ENCODE assay signal across 13 cellular contexts in genomic region chr14:61565836-61566536, GRCh38.
A peak's percentile ranks its signal among the peaks of the same experiment; 100 is the strongest.
DNase-seq lines count a peak whose midpoint lies in the region; ATAC-seq lines count a peak whose summit lies in the region.
"Had no signal": no experiment of that assay in that cellular context is flagged by ENCODE, and none has a peak within 500 bp of the region (broad histone marks: within the 10 kb centered on the region; RNA-seq: fewer than 3 reads in every experiment).

No MANE protein-coding gene starts in this region.

- H3K27ac Mint-ChIP-seq in activated T-cell treated with anti-CD3 and anti-CD28 coated beads, Interleukin-2, amount 50 U/mL, for 72 hours = peak overlapping the region; percentile 34
- peak overlapping the region; percentile 75 for H3K27ac Mint-ChIP-seq in stimulated activated memory B cell treated with anti-CD40 and anti-IgM and Interleukin-4, amounts not matched to agents 10 μg/mL and 1 μg/mL and 100 μg/mL, for 72 hours
- H3K27ac Mint-ChIP-seq in activated T-helper 2 cell treated with anti-CD3 and anti-CD28 coated beads, Interferon-gamma antibody, Interleukin-2, Interleukin-4, amounts not matched to agents 10 μg/mL and 5 μg/mL and 100 μg/mL, durations not matched to agents 14 hours and 24 hours and 36 hours = no peak overlapping the region

- peak overlapping the region in 1 of 2 donors; percentile 9 for H3K4me3 Mint-ChIP-seq in activated T-cell treated with anti-CD3 and anti-CD28 coated beads, Interleukin-2, amount 50 U/mL, for 72 hours
- H3K4me3 Mint-ChIP-seq in activated T-cell treated with anti-CD3 and anti-CD28 coated beads, Interleukin-2, amount 50 U/mL, for 4 hours = no peak overlapping the region
- no peak overlapping the region for H3K4me3 Mint-ChIP-seq in stimulated activated memory B cell treated with anti-CD40 and anti-IgM and Interleukin-4, amounts not matched to agents 10 μg/mL and 1 μg/mL and 100 μg/mL, for 72 hours
- H3K4me3 Mint-ChIP-seq in activated T-helper 2 cell treated with anti-CD3 and anti-CD28 coated beads, Interferon-gamma antibody, Interleukin-2, Interleukin-4, amounts not matched to agents 10 μg/mL and 5 μg/mL and 100 μg/mL, durations not matched to agents 14 hours and 24 hours and 36 hours (ENCODE audit: low read depth) = no peak overlapping the region

- no peaks in the 10 kb centered on the region for H3K27me3 Mint-ChIP-seq in activated T-cell treated with anti-CD3 and anti-CD28 coated beads, Interleukin-2, amount 50 U/mL, for 72 hours (ENCODE audit: low read depth)
- no peaks in the 10 kb centered on the region for H3K27me3 Mint-ChIP-seq in activated T-cell treated with anti-CD3 and anti-CD28 coated beads, Interleukin-2, amount 50 U/mL, for 4 hours (ENCODE audit: low read depth)
- H3K27me3 Mint-ChIP-seq in stimulated activated memory B cell treated with anti-CD40 and anti-IgM and Interleukin-4, amounts not matched to agents 10 μg/mL and 1 μg/mL and 100 μg/mL, for 72 hours = no peaks in the 10 kb centered on the region
- peaks cover 21% of the 10 kb centered on the region for H3K27me3 Mint-ChIP-seq in activated T-helper 2 cell treated with anti-CD3 and anti-CD28 coated beads, Interferon-gamma antibody, Interleukin-2, Interleukin-4, amounts not matched to agents 10 μg/mL and 5 μg/mL and 100 μg/mL, durations not matched to agents 14 hours and 24 hours and 36 hours (ENCODE audit: low read depth)

- peaks cover 1 to 3% of the 10 kb centered on the region in 2 donors for H3K9me3 Mint-ChIP-seq in activated T-cell treated with anti-CD3 and anti-CD28 coated beads, Interleukin-2, amount 50 U/mL, for 72 hours
- peaks cover 4% of the 10 kb centered on the region for H3K9me3 Mint-ChIP-seq in activated T-cell treated with anti-CD3 and anti-CD28 coated beads, Interleukin-2, amount 50 U/mL, for 4 hours
- H3K9me3 Mint-ChIP-seq in stimulated activated memory B cell treated with anti-CD40 and anti-IgM and Interleukin-4, amounts not matched to agents 10 μg/mL and 1 μg/mL and 100 μg/mL, for 72 hours = no peaks in the 10 kb centered on the region
- peaks cover 6% of the 10 kb centered on the region for H3K9me3 Mint-ChIP-seq in activated T-helper 2 cell treated with anti-CD3 and anti-CD28 coated beads, Interferon-gamma antibody, Interleukin-2, Interleukin-4, amounts not matched to agents 10 μg/mL and 5 μg/mL and 100 μg/mL, durations not matched to agents 14 hours and 24 hours and 36 hours

- intact Hi-C loops in activated T-helper 2 cell treated with anti-CD3 and anti-CD28 coated beads, Interferon-gamma antibody, Interleukin-2, Interleukin-4, amounts not matched to agents 10 μg/mL and 5 μg/mL and 100 μg/mL, durations not matched to agents 14 hours and 24 hours and 36 hours (cut with micrococcal nuclease) = no loop called here

- no peak for DNase-seq in activated T-cell treated with anti-CD3 and anti-CD28 coated beads, Interleukin-2, amount 50 U/mL, for 72 hours
- no peak for DNase-seq in activated T-cell treated with anti-CD3 and anti-CD28 coated beads, Interleukin-2, amount 50 U/mL, for 4 hours
- DNase-seq in SW480 (ENCODE audit: low spot score) (peak; percentile 14), fibroblast of gingiva (ENCODE audit: low read depth) (peak; percentile 95), SHP77 (lab: John Stamatoyannopoulos, UW) (no peak)
- no peak for DNase-seq in activated T-helper 2 cell treated with anti-CD3 and anti-CD28 coated beads, Interferon-gamma antibody, Interleukin-2, Interleukin-4, amounts not matched to agents 10 μg/mL and 5 μg/mL and 100 μg/mL, durations not matched to agents 14 hours and 24 hours and 36 hours (ENCODE audit: low spot score)
- DNase-seq: activated CD4-positive, alpha-beta T cell treated with anti-CD3 and anti-CD28 coated beads for 48 hours; C1 segment of cervical spinal cord; mesendoderm; NCI-H1694 treated with DMSO at 0.1 percent for 48 hours; RPMI8226 had no signal

- peaks cover 2 to 7% of the 10 kb centered on the region in 2 donors for H3K36me3 Mint-ChIP-seq in activated T-cell treated with anti-CD3 and anti-CD28 coated beads, Interleukin-2, amount 50 U/mL, for 72 hours (ENCODE audit: insufficient read depth in 2 of 2)
- H3K36me3 Mint-ChIP-seq in activated T-cell treated with anti-CD3 and anti-CD28 coated beads, Interleukin-2, amount 50 U/mL, for 4 hours (ENCODE audit: insufficient read depth) = no peaks in the 10 kb centered on the region
- H3K36me3 Mint-ChIP-seq in stimulated activated memory B cell treated with anti-CD40 and anti-IgM and Interleukin-4, amounts not matched to agents 10 μg/mL and 1 μg/mL and 100 μg/mL, for 72 hours = no peaks in the 10 kb centered on the region
- H3K36me3 Mint-ChIP-seq in activated T-helper 2 cell treated with anti-CD3 and anti-CD28 coated beads, Interferon-gamma antibody, Interleukin-2, Interleukin-4, amounts not matched to agents 10 μg/mL and 5 μg/mL and 100 μg/mL, durations not matched to agents 14 hours and 24 hours and 36 hours (ENCODE audit: low read depth) = no peaks in the 10 kb centered on the region

- no peak for ATAC-seq in activated T-cell treated with anti-CD3 and anti-CD28 coated beads, Interleukin-2, amount 50 U/mL, for 72 hours (replicated peaks in 1 of 2)
- ATAC-seq in activated T-cell treated with anti-CD3 and anti-CD28 coated beads, Interleukin-2, amount 50 U/mL, for 4 hours = no peak
- no peak for ATAC-seq in stimulated activated memory B cell treated with anti-CD40 and anti-IgM and Interleukin-4, amounts not matched to agents 10 μg/mL and 1 μg/mL and 100 μg/mL, for 72 hours
- ATAC-seq in HG03196 (IDR thresholded peaks at IDR 0.05; ENCODE audit: unreplicated experiment) = no peak

- peaks cover 97% of the 10 kb centered on the region for H3K4me1 Mint-ChIP-seq in activated T-cell treated with anti-CD3 and anti-CD28 coated beads, Interleukin-2, amount 50 U/mL, for 72 hours (ENCODE audit: low read depth)
- H3K4me1 Mint-ChIP-seq in activated T-cell treated with anti-CD3 and anti-CD28 coated beads, Interleukin-2, amount 50 U/mL, for 4 hours (ENCODE audit: low read depth) = peaks cover 81% of the 10 kb centered on the region
- H3K4me1 Mint-ChIP-seq in stimulated activated memory B cell treated with anti-CD40 and anti-IgM and Interleukin-4, amounts not matched to agents 10 μg/mL and 1 μg/mL and 100 μg/mL, for 72 hours = peaks cover 73% of the 10 kb centered on the region
- H3K4me1 Mint-ChIP-seq in activated T-helper 2 cell treated with anti-CD3 and anti-CD28 coated beads, Interferon-gamma antibody, Interleukin-2, Interleukin-4, amounts not matched to agents 10 μg/mL and 5 μg/mL and 100 μg/mL, durations not matched to agents 14 hours and 24 hours and 36 hours (ENCODE audit: low read depth) = peaks cover 63% of the 10 kb centered on the region

Comparison
In these comparisons a context has a peak if more than half of its experiments do, and no peak if none do; other contexts are left out.
1. DNase-seq: peak in SW480 (single experiment) and fibroblast of gingiva (single experiment); none in activated T-cell treated with anti-CD3 and anti-CD28 coated beads, Interleukin-2, amount 50 U/mL, for 72 hours (0 of 2), activated T-cell treated with anti-CD3 and anti-CD28 coated beads, Interleukin-2, amount 50 U/mL, for 4 hours (single experiment), activated T-helper 2 cell treated with anti-CD3 and anti-CD28 coated beads, Interferon-gamma antibody, Interleukin-2, Interleukin-4, amounts not matched to agents 10 μg/mL and 5 μg/mL and 100 μg/mL, durations not matched to agents 14 hours and 24 hours and 36 hours (single experiment) and SHP77 (0 of 2).